Comparison of ENCODE assay signal across 36 cellular contexts in the genomic region with DNA sequence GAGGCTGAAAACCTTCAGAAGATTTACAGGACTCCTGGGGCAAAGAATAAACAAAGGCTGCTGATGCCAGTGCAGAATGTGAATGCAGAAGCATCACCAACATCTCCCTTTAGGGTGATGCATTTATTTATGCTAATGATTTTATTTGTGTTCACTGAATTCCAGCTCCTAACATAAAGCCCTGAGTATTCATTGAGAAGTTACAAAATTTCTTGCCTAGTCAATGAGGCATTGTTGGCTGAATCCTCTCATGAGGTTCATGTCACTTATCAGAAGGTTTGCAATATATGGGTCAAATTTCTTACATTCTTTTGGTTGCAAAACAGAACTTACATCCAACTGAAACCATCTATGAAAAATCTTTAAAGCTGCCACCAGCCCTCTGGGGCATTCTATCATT.
"Had no signal": no experiment of that assay in that cellular context is flagged by ENCODE, and none has a peak within 500 bp of the region (broad histone marks: within the 10 kb centered on the region; RNA-seq: fewer than 3 reads in every experiment).

No MANE protein-coding gene starts in this region.

- H3K27me3 ChIP-seq: adrenal gland, body of pancreas, brain microvascular endothelial cell, breast epithelium had no signal

- H3K27me3 Mint-ChIP-seq: activated CD4-positive, alpha-beta memory T cell treated with anti-CD3 and anti-CD28 coated beads, Interleukin-2, amount 10 ng/mL, durations not matched to agents 7 days and 5 days; activated CD4-positive, alpha-beta T cell treated with anti-CD3 and anti-CD28 coated beads, Interleukin-2, amount 10 ng/mL, durations not matched to agents 7 days and 5 days; activated naive CD8-positive, alpha-beta T cell treated with anti-CD3 and anti-CD28 coated beads for 36 hours; activated T-helper 17 cell treated with anti-CD3 and anti-CD28 coated beads, Interleukin-2, amount 50 U/mL, for 72 hours had no signal

- H3K36me3 Mint-ChIP-seq: activated naive CD4-positive, alpha-beta T cell treated with anti-CD3 and anti-CD28 coated beads, Interleukin-2, amount 50 U/mL, for 72 hours; activated naive CD8-positive, alpha-beta T cell treated with anti-CD3 and anti-CD28 coated beads for 36 hours; WTC11 had no signal

- H3K9me3 Mint-ChIP-seq: activated CD4-positive, alpha-beta memory T cell treated with anti-CD3 and anti-CD28 coated beads, Interleukin-2, amount 10 ng/mL, durations not matched to agents 7 days and 5 days; activated CD4-positive, alpha-beta T cell treated with anti-CD3 and anti-CD28 coated beads, Interleukin-2, amount 10 ng/mL, durations not matched to agents 7 days and 5 days; activated naive CD4-positive, alpha-beta T cell treated with anti-CD3 and anti-CD28 coated beads for 36 hours; activated naive CD4-positive, alpha-beta T cell treated with anti-CD3 and anti-CD28 coated beads, Interleukin-2, amount 50 U/mL, for 72 hours; activated naive CD8-positive, alpha-beta T cell treated with anti-CD3 and anti-CD28 coated beads for 36 hours; activated T-cell treated with anti-CD3 and anti-CD28 coated beads, Interleukin-2, amount 50 U/mL, for 4 hours; activated T-cell treated with anti-CD3 and anti-CD28 coated beads, Interleukin-2, amount 50 U/mL, for 72 hours; activated T-helper 1 cell treated with anti-CD3 and anti-CD28 coated beads, Interleukin-12 subunit alpha, Interleukin-12 subunit beta, Interleukin-2, Interleukin-4 antibody, amounts not matched to agents 30 ng/mL and 10 ng/mL and 1 ng/mL, durations not matched to agents 14 hours and 24 hours and 36 hours; activated T-helper 17 cell treated with anti-CD3 and anti-CD28 coated beads, Interleukin-2, amount 50 U/mL, for 72 hours; T-helper 1 cell treated with Interleukin-12 subunit alpha and Interleukin-12 subunit beta and Interleukin-4 antibody, amounts not matched to agents 30 μg/mL and 1 μg/mL, for 36 hours; T-helper 2 cell treated with Interferon-gamma antibody and Interleukin-4, amounts not matched to agents 5 μg/mL and 100 μg/mL, for 36 hours had no signal

- DNase-seq: activated CD4-positive, alpha-beta memory T cell treated with anti-CD3 and anti-CD28 coated beads, Interleukin-2, amount 10 ng/mL, durations not matched to agents 7 days and 5 days; activated CD4-positive, alpha-beta T cell treated with anti-CD3 and anti-CD28 coated beads for 1 hour; activated CD4-positive, alpha-beta T cell treated with anti-CD3 and anti-CD28 coated beads for 36 hours; activated CD4-positive, alpha-beta T cell treated with anti-CD3 and anti-CD28 coated beads for 48 hours; activated CD4-positive, alpha-beta T cell treated with anti-CD3 and anti-CD28 coated beads, Interleukin-2, amount 10 ng/mL, durations not matched to agents 7 days and 5 days; activated CD4-positive, alpha-beta T cell treated with anti-CD3 and anti-CD28 coated beads, Interleukin-2, amount 50 U/mL, for 48 hours; activated CD4-positive, CD25-positive, alpha-beta regulatory T cell; activated CD8-positive, alpha-beta memory T cell treated with anti-CD3 and anti-CD28 coated beads, Interleukin-2, amount 50 U/mL, for 4 hours; activated CD8-positive, alpha-beta T cell treated with anti-CD3 and anti-CD28 coated beads, Interleukin-2, amount 10 ng/mL, durations not matched to agents 7 days and 5 days; activated effector memory CD4-positive, alpha-beta T cell treated with anti-CD3 and anti-CD28 coated beads, Interleukin-2, amount 50 U/mL, for 16 hours; activated gamma-delta T cell treated with Interleukin-2 at 50 U/mL for 16 hours; activated naive CD4-positive, alpha-beta T cell; activated naive CD4-positive, alpha-beta T cell treated with anti-CD3 and anti-CD28 coated beads for 36 hours; activated naive CD4-positive, alpha-beta T cell treated with anti-CD3 and anti-CD28 coated beads, Interleukin-2, amount 50 U/mL, for 16 hours; activated naive CD8-positive, alpha-beta T cell treated with anti-CD3 and anti-CD28 coated beads for 36 hours; activated T-cell treated with anti-CD3 and anti-CD28 coated beads for 4 hours; activated T-cell treated with anti-CD3 and anti-CD28 coated beads, Interleukin-2, amount 50 U/mL, for 1 hour; activated T-cell treated with anti-CD3 and anti-CD28 coated beads, Interleukin-2, amount 50 U/mL, for 4 hours; activated T-cell treated with anti-CD3 and anti-CD28 coated beads, Interleukin-2, amount 50 U/mL, for 72 hours; adrenal gland; amniotic stem cell; aorta; body of pancreas; brain microvascular endothelial cell; central memory CD4-positive, alpha-beta T cell; T-helper 1 cell; T-helper 2 cell; T-helper 9 cell; WERI-Rb-1 had no signal

- H3K4me1 Mint-ChIP-seq: activated CD4-positive, alpha-beta memory T cell treated with anti-CD3 and anti-CD28 coated beads, Interleukin-2, amount 10 ng/mL, durations not matched to agents 7 days and 5 days; activated CD4-positive, alpha-beta T cell treated with anti-CD3 and anti-CD28 coated beads for 36 hours; activated CD4-positive, alpha-beta T cell treated with anti-CD3 and anti-CD28 coated beads, Interleukin-2, amount 10 ng/mL, durations not matched to agents 7 days and 5 days; activated naive CD8-positive, alpha-beta T cell treated with anti-CD3 and anti-CD28 coated beads for 36 hours; activated T-helper 17 cell treated with anti-CD3 and anti-CD28 coated beads, Interleukin-2, amount 50 U/mL, for 72 hours; WTC11 had no signal

- H3K27ac Mint-ChIP-seq: activated CD4-positive, alpha-beta memory T cell treated with anti-CD3 and anti-CD28 coated beads, Interleukin-2, amount 10 ng/mL, durations not matched to agents 7 days and 5 days; activated CD4-positive, alpha-beta T cell treated with anti-CD3 and anti-CD28 coated beads for 36 hours; activated CD4-positive, alpha-beta T cell treated with anti-CD3 and anti-CD28 coated beads, Interleukin-2, amount 10 ng/mL, durations not matched to agents 7 days and 5 days; activated CD8-positive, alpha-beta T cell treated with anti-CD3 and anti-CD28 coated beads, Interleukin-2, amount 10 ng/mL, durations not matched to agents 7 days and 5 days; activated naive CD4-positive, alpha-beta T cell treated with anti-CD3 and anti-CD28 coated beads for 36 hours; activated naive CD4-positive, alpha-beta T cell treated with anti-CD3 and anti-CD28 coated beads, Interleukin-2, amount 50 U/mL, for 72 hours; activated naive CD8-positive, alpha-beta T cell treated with anti-CD3 and anti-CD28 coated beads for 36 hours; activated T-cell treated with anti-CD3 and anti-CD28 coated beads, Interleukin-2, amount 50 U/mL, for 72 hours; activated T-helper 1 cell treated with anti-CD3 and anti-CD28 coated beads, Interleukin-12 subunit alpha, Interleukin-12 subunit beta, Interleukin-2, Interleukin-4 antibody, amounts not matched to agents 30 ng/mL and 10 ng/mL and 1 ng/mL, durations not matched to agents 14 hours and 24 hours and 36 hours; activated T-helper 17 cell treated with anti-CD3 and anti-CD28 coated beads, Interleukin-2, amount 50 U/mL, for 72 hours; T-helper 1 cell treated with Interleukin-12 subunit alpha and Interleukin-12 subunit beta and Interleukin-4 antibody, amounts not matched to agents 30 μg/mL and 1 μg/mL, for 36 hours; T-helper 2 cell treated with Interferon-gamma antibody and Interleukin-4, amounts not matched to agents 5 μg/mL and 100 μg/mL, for 36 hours; WTC11 had no signal

- H3K36me3 ChIP-seq: adrenal gland, brain microvascular endothelial cell, breast epithelium, WERI-Rb-1 had no signal

- H3K4me1 ChIP-seq: adrenal gland, body of pancreas, breast epithelium had no signal

- H3K4me3 ChIP-seq: adrenal gland, body of pancreas, breast epithelium had no signal

- H3K4me3 Mint-ChIP-seq: activated CD4-positive, alpha-beta memory T cell treated with anti-CD3 and anti-CD28 coated beads, Interleukin-2, amount 10 ng/mL, durations not matched to agents 7 days and 5 days; activated CD4-positive, alpha-beta T cell treated with anti-CD3 and anti-CD28 coated beads for 36 hours; activated CD4-positive, alpha-beta T cell treated with anti-CD3 and anti-CD28 coated beads, Interleukin-2, amount 10 ng/mL, durations not matched to agents 7 days and 5 days; activated CD8-positive, alpha-beta T cell treated with anti-CD3 and anti-CD28 coated beads, Interleukin-2, amount 10 ng/mL, durations not matched to agents 7 days and 5 days; activated naive CD4-positive, alpha-beta T cell treated with anti-CD3 and anti-CD28 coated beads for 36 hours; activated naive CD8-positive, alpha-beta T cell treated with anti-CD3 and anti-CD28 coated beads for 36 hours; activated T-cell treated with anti-CD3 and anti-CD28 coated beads, Interleukin-2, amount 50 U/mL, for 4 hours; activated T-cell treated with anti-CD3 and anti-CD28 coated beads, Interleukin-2, amount 50 U/mL, for 72 hours; activated T-helper 1 cell treated with anti-CD3 and anti-CD28 coated beads, Interleukin-12 subunit alpha, Interleukin-12 subunit beta, Interleukin-2, Interleukin-4 antibody, amounts not matched to agents 30 ng/mL and 10 ng/mL and 1 ng/mL, durations not matched to agents 14 hours and 24 hours and 36 hours; activated T-helper 17 cell treated with anti-CD3 and anti-CD28 coated beads, Interleukin-2, amount 50 U/mL, for 72 hours; T-helper 1 cell treated with Interleukin-12 subunit alpha and Interleukin-12 subunit beta and Interleukin-4 antibody, amounts not matched to agents 30 μg/mL and 1 μg/mL, for 36 hours; T-helper 2 cell treated with Interferon-gamma antibody and Interleukin-4, amounts not matched to agents 5 μg/mL and 100 μg/mL, for 36 hours; WTC11 had no signal

- H3K9me3 ChIP-seq: adrenal gland, body of pancreas, breast epithelium had no signal
